ENCODE assay signal across 17 cellular contexts in genomic region chr5:107809201-107810034, GRCh38.
DNase-seq lines count a peak whose midpoint lies in the region; ATAC-seq and TF ChIP-seq lines count a peak whose summit lies in the region.
"Had no signal": no experiment of that assay in that cellular context is flagged by ENCODE, and none has a peak within 500 bp of the region (broad histone marks: within the 10 kb centered on the region; RNA-seq: fewer than 3 reads in every experiment).

No MANE protein-coding gene starts in this region.

- H3K27me3 ChIP-seq in H9 (ENCODE audit: insufficient read depth, low read length), result no peaks in the 10 kb centered on the region
- H3K27me3 ChIP-seq in iPS-20b (ENCODE audit: insufficient read depth, low read length), result peaks cover 11% of the 10 kb centered on the region; the same call in 1 of the 2 replicates
- no peaks in the 10 kb centered on the region for H3K27me3 ChIP-seq in upper lobe of left lung
- H3K27me3 ChIP-seq: BLaER1 treated with 17β-estradiol and CSF1 and Interleukin-3, amounts not matched to agents 10 nM and 100 nM; tibial artery had no signal

- H3K18ac ChIP-seq in H9 (ENCODE audit: insufficient read length, low read depth, low read length), result no peak overlapping the region

- no peak overlapping the region for H3K56ac ChIP-seq in H9 (ENCODE audit: insufficient read length, low read depth, low read length)

- CTCF ChIA-PET in activated CD8-positive, alpha-beta memory T cell treated with anti-CD3 and anti-CD28 coated beads, Interleukin-2, amount 10 ng/mL, durations not matched to agents 7 days and 5 days (lab: Charles Lee), result no interaction called here

- H2BK120ac ChIP-seq in H9 (ENCODE audit: low read depth, low read length, poor library complexity, severe bottlenecking), result no peak overlapping the region

- H4K91ac ChIP-seq in H9 (ENCODE audit: insufficient read length, low read depth, low read length), result no peak overlapping the region

- no peaks in the 10 kb centered on the region for H3K23me2 ChIP-seq in H9 (ENCODE audit: insufficient read length, low read depth, low read length, poor library complexity, severe bottlenecking)

- no peaks in the 10 kb centered on the region for H3K79me1 ChIP-seq in H9 (ENCODE audit: insufficient read depth, low read depth, low read length, poor library complexity, severe bottlenecking)

- no peaks in the 10 kb centered on the region; a peak in 1 of 7 replicates for H3K36me3 Mint-ChIP-seq in H9 (ENCODE audit: insufficient read depth in 1 of 3, low read depth in 3 of 3)
- no peaks in the 10 kb centered on the region for H3K36me3 Mint-ChIP-seq in activated CD8-positive, alpha-beta memory T cell treated with anti-CD3 and anti-CD28 coated beads, Interleukin-2, amount 10 ng/mL, durations not matched to agents 7 days and 5 days
- H3K36me3 Mint-ChIP-seq: naive thymus-derived CD4-positive, alpha-beta T cell had no signal

- no peak overlapping the region for H2BK20ac ChIP-seq in H9 (ENCODE audit: low read depth, low read length, poor library complexity, severe bottlenecking)

- DNase-seq in EH (ENCODE audit: low read depth) (peak; percentile 84), H9 (no peak), astrocyte of the cerebellum (ENCODE audit: low read depth) (peak; percentile 76), upper lobe of left lung (no peak), hypothalamus (lab: John Stamatoyannopoulos, UW) (no peak)
- no peak for DNase-seq in activated CD8-positive, alpha-beta memory T cell treated with anti-CD3 and anti-CD28 coated beads, Interleukin-2, amount 10 ng/mL, durations not matched to agents 7 days and 5 days
- DNase-seq in stimulated activated CD4-positive, alpha-beta T cell treated with anti-CD3 and anti-CD28 coated beads, Interleukin-4, amount 100 ng/mL, for 1 hour, result no peak
- DNase-seq: activated CD4-positive, alpha-beta T cell treated with anti-CD3 and anti-CD28 coated beads for 1 hour; activated effector memory CD4-positive, alpha-beta T cell treated with Interleukin-2 at 50 U/mL for 16 hours; naive thymus-derived CD4-positive, alpha-beta T cell; T1000; tibial artery had no signal

- H4K8ac ChIP-seq in H9 (replicated peaks; ENCODE audit: insufficient read length, low read depth, low read length), result no peak overlapping the region

- H4K20me1 ChIP-seq in H9 (ENCODE audit: control insufficient read depth, insufficient read depth, insufficient read length), result no peaks in the 10 kb centered on the region
- H4K20me1 ChIP-seq: BLaER1 treated with 17β-estradiol and CSF1 and Interleukin-3, amounts not matched to agents 10 nM and 100 nM had no signal

- H3K14ac ChIP-seq in H9 (ENCODE audit: insufficient read depth, low read length), result no peak overlapping the region

- no peak for ATAC-seq in activated CD8-positive, alpha-beta memory T cell treated with anti-CD3 and anti-CD28 coated beads, Interleukin-2, amount 10 ng/mL, durations not matched to agents 7 days and 5 days
- no peak for ATAC-seq in upper lobe of left lung (ENCODE audit: low FRiP score in 2 of 2)
- ATAC-seq: naive thymus-derived CD4-positive, alpha-beta T cell had no signal

- H2AFZ ChIP-seq in H9 (ENCODE audit: low read length), result no peak overlapping the region

- H3K36me3 ChIP-seq in iPS-20b (ENCODE audit: insufficient read depth, low read depth, low read length) (no peaks in the 10 kb centered on the region), upper lobe of left lung (no peaks in the 10 kb centered on the region)
- H3K36me3 ChIP-seq: BLaER1 treated with 17β-estradiol and CSF1 and Interleukin-3, amounts not matched to agents 10 nM and 100 nM; prostate gland; tibial artery had no signal

- TF ChIP-seq CTCF in H9 (conservative IDR thresholded peaks at IDR 0.05), result no peak
- no peak for TF ChIP-seq CTCF in astrocyte of the cerebellum (IDR thresholded peaks at IDR 0.05; ENCODE audit: low read depth, low read length, missing control alignments)
- TF ChIP-seq CTCF in upper lobe of left lung (IDR thresholded peaks at IDR 0.05), result no peak

- H3K9ac ChIP-seq in H9 (ENCODE audit: extremely low read depth, insufficient read length, low read length) (no peak overlapping the region), iPS-20b (ENCODE audit: low read depth, low read length) (0 out of 2 replicates have a peak overlapping the region, but pooled peaks have one; percentile 30)
- H3K9ac ChIP-seq: BLaER1 treated with 17β-estradiol and CSF1 and Interleukin-3, amounts not matched to agents 10 nM and 100 nM had no signal

- in situ Hi-C loops in astrocyte of the cerebellum (cut with HindIII; ENCODE audit: low sequenced_read_pairs), result no loop called here

- no CpG with 5 or more reads among the region's 4 CpGs for WGBS in H9 (ENCODE audit: extremely low coverage, insufficient read length, low lambda C conversion rate)
- 72% methylated on average over 4 of the region's 4 CpGs for WGBS in upper lobe of left lung, 2 donors

- H3K79me2 ChIP-seq in H9 (ENCODE audit: insufficient read depth, low read length), result no peaks in the 10 kb centered on the region

- H2BK12ac ChIP-seq in H9 (ENCODE audit: insufficient read length, low read depth, low read length), result no peak overlapping the region

- peak overlapping the region in 2 of 3 experiments; percentile 83 to 95; a peak in 4 of 7 replicates for H3K27ac Mint-ChIP-seq in H9
- H3K27ac Mint-ChIP-seq in activated CD8-positive, alpha-beta memory T cell treated with anti-CD3 and anti-CD28 coated beads, Interleukin-2, amount 10 ng/mL, durations not matched to agents 7 days and 5 days, result no peak overlapping the region
- H3K27ac Mint-ChIP-seq: naive thymus-derived CD4-positive, alpha-beta T cell had no signal

- TF ChIP-seq EP300 in upper lobe of left lung (IDR thresholded peaks at IDR 0.05), result no peak

- H3K9me3 Mint-ChIP-seq in H9, result no peaks in the 10 kb centered on the region; a peak in 1 of 5 replicates
- no peaks in the 10 kb centered on the region for H3K9me3 Mint-ChIP-seq in activated CD8-positive, alpha-beta memory T cell treated with anti-CD3 and anti-CD28 coated beads, Interleukin-2, amount 10 ng/mL, durations not matched to agents 7 days and 5 days (ENCODE audit: low read depth)

- no peak overlapping the region for H2BK15ac ChIP-seq in H9 (ENCODE audit: low read depth, low read length)

- H2BK5ac ChIP-seq in H9 (ENCODE audit: insufficient read length, low read length), result no peak overlapping the region

- TF ChIP-seq POLR2A in upper lobe of left lung (IDR thresholded peaks at IDR 0.05), result no peak

- no peak overlapping the region for H4K5ac ChIP-seq in H9 (ENCODE audit: insufficient read length, low read depth, low read length)

- H3K4ac ChIP-seq in H9 (ENCODE audit: low read depth, low read length), result no peak overlapping the region

- H3K4me3 Mint-ChIP-seq in H9, result peak overlapping the region in 1 of 2 experiments; percentile 27; a peak in 1 of 5 replicates
- no peak overlapping the region for H3K4me3 Mint-ChIP-seq in activated CD8-positive, alpha-beta memory T cell treated with anti-CD3 and anti-CD28 coated beads, Interleukin-2, amount 10 ng/mL, durations not matched to agents 7 days and 5 days
- H3K4me3 Mint-ChIP-seq: naive thymus-derived CD4-positive, alpha-beta T cell had no signal

- H3K23ac ChIP-seq in H9 (ENCODE audit: insufficient read length, low read depth, low read length), result no peak overlapping the region

- peaks cover 6% of the 10 kb centered on the region; the same call in 1 of the 2 replicates for H3K27me3 Mint-ChIP-seq in H9 (ENCODE audit: low read depth)
- peaks cover 6% of the 10 kb centered on the region for H3K27me3 Mint-ChIP-seq in activated CD8-positive, alpha-beta memory T cell treated with anti-CD3 and anti-CD28 coated beads, Interleukin-2, amount 10 ng/mL, durations not matched to agents 7 days and 5 days

- no peak overlapping the region for H3T11ph ChIP-seq in H9 (ENCODE audit: low read length)

- H3K4me3 ChIP-seq in astrocyte of the cerebellum (ENCODE audit: low read depth, low read length) (no peak overlapping the region), iPS-20b (ENCODE audit: low read length) (peak overlapping the region; percentile 34), upper lobe of left lung (no peak overlapping the region)
- H3K4me3 ChIP-seq: BLaER1 treated with 17β-estradiol and CSF1 and Interleukin-3, amounts not matched to agents 10 nM and 100 nM; coronary artery; prostate gland; smooth muscle cell; tibial artery had no signal

- H3K4me1 Mint-ChIP-seq in H9, result peaks cover 36 to 39% of the 10 kb centered on the region in 2 experiments
- H3K4me1 Mint-ChIP-seq in activated CD8-positive, alpha-beta memory T cell treated with anti-CD3 and anti-CD28 coated beads, Interleukin-2, amount 10 ng/mL, durations not matched to agents 7 days and 5 days, result no peaks in the 10 kb centered on the region

- H3K27ac ChIP-seq in H9 (ENCODE audit: insufficient read length, low read depth, low read length) (no peak overlapping the region), iPS-20b (ENCODE audit: low read length) (no peak overlapping the region), upper lobe of left lung (no peak overlapping the region)
- H3K27ac ChIP-seq: BLaER1 treated with 17β-estradiol and CSF1 and Interleukin-3, amounts not matched to agents 10 nM and 100 nM; coronary artery; prostate gland; tibial artery had no signal

- peak overlapping the region; percentile 1 for H3K4me2 ChIP-seq in H9 (ENCODE audit: insufficient read depth, insufficient read length, low read length)

- H3K9me3 ChIP-seq in H9 (ENCODE audit: control insufficient read depth, low read depth, low read length) (no peaks in the 10 kb centered on the region), iPS-20b (ENCODE audit: insufficient read depth, low read depth, low read length) (no peaks in the 10 kb centered on the region), upper lobe of left lung (no peaks in the 10 kb centered on the region)
- H3K9me3 ChIP-seq: BLaER1 treated with 17β-estradiol and CSF1 and Interleukin-3, amounts not matched to agents 10 nM and 100 nM; prostate gland; tibial artery had no signal

- H3K4me1 ChIP-seq in H9 (ENCODE audit: insufficient read depth, low read length), result peaks cover 34% of the 10 kb centered on the region
- peaks cover 65% of the 10 kb centered on the region for H3K4me1 ChIP-seq in iPS-20b (ENCODE audit: insufficient read depth, low read length)
- no peaks in the 10 kb centered on the region for H3K4me1 ChIP-seq in upper lobe of left lung
- H3K4me1 ChIP-seq: prostate gland, tibial artery had no signal

- H2AK5ac ChIP-seq in H9 (ENCODE audit: insufficient read length, low read length), result no peak overlapping the region

Comparison
In these comparisons a context has a peak if more than half of its experiments do, and no peak if none do; other contexts are left out.
1. DNase-seq: peak in EH (single experiment) and astrocyte of the cerebellum (single experiment); none in H9 (single experiment), activated CD8-positive, alpha-beta memory T cell treated with anti-CD3 and anti-CD28 coated beads, Interleukin-2, amount 10 ng/mL, durations not matched to agents 7 days and 5 days (single experiment), upper lobe of left lung (0 of 2), hypothalamus (0 of 51) and stimulated activated CD4-positive, alpha-beta T cell treated with anti-CD3 and anti-CD28 coated beads, Interleukin-4, amount 100 ng/mL, for 1 hour (single experiment).